ENCODE assay signal across 16 cellular contexts in the genomic region with DNA sequence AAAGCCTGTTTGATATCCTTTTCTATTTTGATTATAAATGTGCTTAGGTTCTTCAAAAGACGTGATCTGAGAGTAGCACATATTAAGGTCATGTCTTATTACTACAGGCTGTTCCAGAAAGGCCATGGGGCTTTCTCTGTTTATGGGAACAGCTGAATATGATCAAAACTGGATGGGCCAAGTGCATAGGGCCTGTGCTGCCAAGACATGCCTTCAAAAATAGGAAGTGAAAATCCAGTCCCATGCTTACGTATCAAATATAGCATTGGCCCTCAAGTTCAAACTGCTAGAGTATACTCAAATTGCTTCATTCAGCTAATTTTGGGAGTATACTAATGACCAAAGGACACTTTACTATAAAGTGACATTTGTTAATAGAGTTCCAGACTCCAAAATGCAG. TPM values are rescaled to one million over a fixed set of nuclear protein-coding genes. Genes with fewer than 3 reads are reported as not detected.
DNase-seq lines count a peak whose midpoint lies in the region; ATAC-seq and TF ChIP-seq lines count a peak whose summit lies in the region.
"Had no signal": no experiment of that assay in that cellular context is flagged by ENCODE, and none has a peak within 500 bp of the region (broad histone marks: within the 10 kb centered on the region; RNA-seq: fewer than 3 reads in every experiment).

No MANE protein-coding gene starts in this region.

- H3K36me3 ChIP-seq in heart left ventricle (no peaks in the 10 kb centered on the region), left ventricle myocardium inferior (no peaks in the 10 kb centered on the region)
- H3K36me3 ChIP-seq: thyroid gland had no signal

- H3K9me3 Mint-ChIP-seq in stimulated activated memory B cell treated with anti-CD40 and anti-IgM and Interleukin-4, amounts not matched to agents 10 μg/mL and 1 μg/mL and 100 μg/mL, for 72 hours: peaks cover 6% of the 10 kb centered on the region
- H3K9me3 Mint-ChIP-seq in activated CD4-positive, alpha-beta T cell treated with anti-CD3 and anti-CD28 coated beads, Interleukin-2, amount 10 ng/mL, durations not matched to agents 7 days and 5 days: no peaks in the 10 kb centered on the region
- H3K9me3 Mint-ChIP-seq: natural killer cell had no signal

- H3K4me3 Mint-ChIP-seq in stimulated activated memory B cell treated with anti-CD40 and anti-IgM and Interleukin-4, amounts not matched to agents 10 μg/mL and 1 μg/mL and 100 μg/mL, for 72 hours: no peak overlapping the region
- H3K4me3 Mint-ChIP-seq in activated CD4-positive, alpha-beta T cell treated with anti-CD3 and anti-CD28 coated beads, Interleukin-2, amount 10 ng/mL, durations not matched to agents 7 days and 5 days: no peak overlapping the region
- H3K4me3 Mint-ChIP-seq: natural killer cell had no signal

- H3K27me3 ChIP-seq in heart left ventricle: no peaks in the 10 kb centered on the region
- H3K27me3 ChIP-seq in left ventricle myocardium inferior (ENCODE audit: low read depth): peaks cover 2% of the 10 kb centered on the region
- H3K27me3 ChIP-seq: thyroid gland had no signal

- H3K4me3 ChIP-seq in heart left ventricle (no peak overlapping the region), left ventricle myocardium inferior (no peak overlapping the region), NB4 (ENCODE audit: low read depth, low read length) (no peak overlapping the region)
- H3K4me3 ChIP-seq: thyroid gland had no signal

- peaks cover 0 to 7% (median 0%) of the 10 kb centered on the region in 12 donors for H3K4me1 ChIP-seq in heart left ventricle
- H3K4me1 ChIP-seq in left ventricle myocardium inferior: no peaks in the 10 kb centered on the region
- H3K4me1 ChIP-seq: thyroid gland had no signal

- CTCF ChIA-PET in activated CD4-positive, alpha-beta T cell treated with anti-CD3 and anti-CD28 coated beads, Interleukin-2, amount 10 ng/mL, durations not matched to agents 7 days and 5 days (lab: Charles Lee): no interaction called here

- intact Hi-C loops in heart left ventricle (cut with DNase I) (loop anchor here in 1 of 10 donors (5.0 kb wide), 1 partner anchor 241 kb away; no protein-coding TSS in a partner anchor), left ventricle myocardium inferior (cut with micrococcal nuclease) (no loop called here)

- no peak overlapping the region for H3K27ac Mint-ChIP-seq in stimulated activated memory B cell treated with anti-CD40 and anti-IgM and Interleukin-4, amounts not matched to agents 10 μg/mL and 1 μg/mL and 100 μg/mL, for 72 hours
- no peak overlapping the region for H3K27ac Mint-ChIP-seq in activated CD4-positive, alpha-beta T cell treated with anti-CD3 and anti-CD28 coated beads, Interleukin-2, amount 10 ng/mL, durations not matched to agents 7 days and 5 days
- H3K27ac Mint-ChIP-seq: activated naive CD4-positive, alpha-beta T cell treated with anti-CD3 and anti-CD28 coated beads, Interleukin-2, amount 50 U/mL, for 72 hours; natural killer cell had no signal

- H3K4me1 Mint-ChIP-seq in stimulated activated memory B cell treated with anti-CD40 and anti-IgM and Interleukin-4, amounts not matched to agents 10 μg/mL and 1 μg/mL and 100 μg/mL, for 72 hours: no peaks in the 10 kb centered on the region
- H3K4me1 Mint-ChIP-seq in activated CD4-positive, alpha-beta T cell treated with anti-CD3 and anti-CD28 coated beads, Interleukin-2, amount 10 ng/mL, durations not matched to agents 7 days and 5 days: no peaks in the 10 kb centered on the region
- H3K4me1 Mint-ChIP-seq: natural killer cell had no signal

- H3K27ac ChIP-seq in heart left ventricle (no peak overlapping the region), left ventricle myocardium inferior (replicated peaks) (no peak overlapping the region)
- H3K27ac ChIP-seq: thyroid gland had no signal

- no peak for TF ChIP-seq CTCF in heart left ventricle (IDR thresholded peaks at IDR 0.05)
- TF ChIP-seq CTCF in left ventricle myocardium inferior (IDR thresholded peaks at IDR 0.05; ENCODE audit: borderline replicate concordance): no peak
- TF ChIP-seq CTCF in NB4 (IDR thresholded peaks at IDR 0.05; ENCODE audit: low read depth, low read length): no peak

- no peak for DNase-seq in heart left ventricle
- no peak for DNase-seq in left ventricle myocardium inferior
- peak; percentile 18 for DNase-seq in NB4 (ENCODE audit: low read depth)
- no peak for DNase-seq in activated CD4-positive, alpha-beta T cell treated with anti-CD3 and anti-CD28 coated beads, Interleukin-2, amount 10 ng/mL, durations not matched to agents 7 days and 5 days
- DNase-seq in DMS 273 treated with DMSO at 0.1 percent for 48 hours (lab: John Stamatoyannopoulos, UW): no peak
- DNase-seq in SHP77 (lab: John Stamatoyannopoulos, UW): no peak
- DNase-seq: natural killer cell; NCI-H187 treated with DMSO at 0.1 percent for 48 hours; NK-92 treated with Interleukin-12 subunit alpha and Interleukin-12 subunit beta, amount 100 ng/mL, for 24 hours; thyroid gland had no signal

- TF ChIP-seq POLR2A in heart left ventricle (IDR thresholded peaks at IDR 0.05): no peak
- no peak for TF ChIP-seq POLR2A in NB4 (IDR thresholded peaks at IDR 0.05; ENCODE audit: extremely low read depth, insufficient read length)

- no peaks in the 10 kb centered on the region for H3K27me3 Mint-ChIP-seq in stimulated activated memory B cell treated with anti-CD40 and anti-IgM and Interleukin-4, amounts not matched to agents 10 μg/mL and 1 μg/mL and 100 μg/mL, for 72 hours
- peaks cover 12% of the 10 kb centered on the region for H3K27me3 Mint-ChIP-seq in activated CD4-positive, alpha-beta T cell treated with anti-CD3 and anti-CD28 coated beads, Interleukin-2, amount 10 ng/mL, durations not matched to agents 7 days and 5 days

- peaks cover 0 to 7% (median 0%) of the 10 kb centered on the region in 12 donors for H3K9me3 ChIP-seq in heart left ventricle
- peaks cover 8% of the 10 kb centered on the region for H3K9me3 ChIP-seq in left ventricle myocardium inferior (replicated peaks)
- H3K9me3 ChIP-seq: thyroid gland had no signal

- POLR2A ChIA-PET in activated CD4-positive, alpha-beta T cell treated with anti-CD3 and anti-CD28 coated beads, Interleukin-2, amount 10 ng/mL, durations not matched to agents 7 days and 5 days (lab: Charles Lee): no interaction called here

- ATAC-seq in heart left ventricle: peak in 3 of 4 donors; percentile 22 to 42 (median 34)
- ATAC-seq in HG02870 (IDR thresholded peaks at IDR 0.05; ENCODE audit: unreplicated experiment): peak; percentile 80
- peak; percentile 61 for ATAC-seq in stimulated activated memory B cell treated with anti-CD40 and anti-IgM and Interleukin-4, amounts not matched to agents 10 μg/mL and 1 μg/mL and 100 μg/mL, for 72 hours
- ATAC-seq: activated naive CD4-positive, alpha-beta T cell treated with anti-CD3 and anti-CD28 coated beads, Interleukin-2, amount 50 U/mL, for 72 hours; natural killer cell had no signal

- H3K36me3 Mint-ChIP-seq in stimulated activated memory B cell treated with anti-CD40 and anti-IgM and Interleukin-4, amounts not matched to agents 10 μg/mL and 1 μg/mL and 100 μg/mL, for 72 hours: peaks cover 6% of the 10 kb centered on the region
- no peaks in the 10 kb centered on the region for H3K36me3 Mint-ChIP-seq in activated CD4-positive, alpha-beta T cell treated with anti-CD3 and anti-CD28 coated beads, Interleukin-2, amount 10 ng/mL, durations not matched to agents 7 days and 5 days (ENCODE audit: low read depth)
- H3K36me3 Mint-ChIP-seq: activated naive CD4-positive, alpha-beta T cell treated with anti-CD3 and anti-CD28 coated beads, Interleukin-2, amount 50 U/mL, for 72 hours; natural killer cell had no signal

- WGBS in heart left ventricle, 4 donors: 55 to 82% (median 74%) methylated on average over 2 of the region's 2 CpGs

RNA-seq across cellular contexts. Expression of gene SLC25A52, which starts 24.1 kb away (rescaled TPM):
- not detected for total RNA-seq in heart left ventricle
- not detected for polyA plus RNA-seq in heart left ventricle
- not detected for total RNA-seq in left ventricle myocardium inferior
- not detected for total RNA-seq in activated CD4-positive, alpha-beta T cell treated with anti-CD3 and anti-CD28 coated beads, Interleukin-2, amount 10 ng/mL, durations not matched to agents 7 days and 5 days
- total RNA-seq: A172; activated naive CD4-positive, alpha-beta T cell treated with anti-CD3 and anti-CD28 coated beads, Interleukin-2, amount 50 U/mL, for 72 hours; fibroblast of lung; T-helper 1 cell treated with Interleukin-12 subunit alpha and Interleukin-12 subunit beta and Interleukin-4 antibody, amounts not matched to agents 30 ng/mL and 1 ng/mL, for 36 hours had no signal

RNA-seq across cellular contexts. Expression of gene B4GALT6, which starts 52.2 kb away (rescaled TPM):
- 10 to 100 TPM in 2 of 9 donors, 1 to 10 TPM in 7; 3.3 to 11.9 (median 7.0) TPM for total RNA-seq in heart left ventricle
- 1 to 10 TPM; 1.3 to 1.7 TPM for polyA plus RNA-seq in heart left ventricle
- total RNA-seq in left ventricle myocardium inferior: 5.3 TPM
- 1 to 10 TPM; 1.1 to 2.0 TPM for total RNA-seq in activated CD4-positive, alpha-beta T cell treated with anti-CD3 and anti-CD28 coated beads, Interleukin-2, amount 10 ng/mL, durations not matched to agents 7 days and 5 days
